ENCODE assay signal across 13 cellular contexts in genomic region chr1:43952731-43953350, GRCh38. TPM values are rescaled to one million over a fixed set of nuclear protein-coding genes. Genes with fewer than 3 reads are reported as not detected.
DNase-seq lines count a peak whose midpoint lies in the region; ATAC-seq and TF ChIP-seq lines count a peak whose summit lies in the region.
"Had no signal": no experiment of that assay in that cellular context is flagged by ENCODE, and none has a peak within 500 bp of the region (broad histone marks: within the 10 kb centered on the region; RNA-seq: fewer than 3 reads in every experiment).

No MANE protein-coding gene starts in this region.

- H3K4me2 ChIP-seq in Karpas-422 (ENCODE audit: low read depth, low read length, poor library complexity, severe bottlenecking), result peak overlapping the region; percentile 40

- DNase-seq in Karpas-422, result peak; percentile 83
- peak; percentile 95 for DNase-seq in NCI-H510A treated with DMSO at 0.1 percent for 48 hours (lab: John Stamatoyannopoulos, UW)
- DNase-seq in ecto neural progenitor cell (ENCODE audit: low spot score), result peak; percentile 75
- no peak for DNase-seq in psoas muscle
- DNase-seq in occipital lobe (lab: John Stamatoyannopoulos, UW), result no peak
- DNase-seq in RPMI8226, result no peak
- no peak for DNase-seq in osteocyte (ENCODE audit: extremely low spot score, unreplicated experiment)
- DNase-seq: immature natural killer cell; naive thymus-derived CD4-positive, alpha-beta T cell had no signal

- H3K27ac Mint-ChIP-seq in osteocyte (ENCODE audit: unreplicated experiment), result no peak overlapping the region
- H3K27ac Mint-ChIP-seq: activated T-helper 1 cell treated with anti-CD3 and anti-CD28 coated beads, Interleukin-12 subunit alpha, Interleukin-12 subunit beta, Interleukin-2, Interleukin-4 antibody, amounts not matched to agents 30 ng/mL and 10 ng/mL and 1 ng/mL, durations not matched to agents 14 hours and 24 hours and 36 hours; immature natural killer cell; naive thymus-derived CD4-positive, alpha-beta T cell had no signal

- H3K4me1 Mint-ChIP-seq in osteocyte (ENCODE audit: unreplicated experiment), result peaks cover 12% of the 10 kb centered on the region

- WGBS in psoas muscle, 3 donors, result 38 to 60% (median 45%) methylated on average over 8 of the region's 8 CpGs

- ATAC-seq in psoas muscle (no peak), GM18498 (IDR thresholded peaks at IDR 0.05; ENCODE audit: unreplicated experiment) (no peak)
- ATAC-seq: naive thymus-derived CD4-positive, alpha-beta T cell had no signal

- H3K9ac ChIP-seq in Karpas-422 (ENCODE audit: low read length), result peak overlapping the region; percentile 15

- H3K79me2 ChIP-seq in Karpas-422 (ENCODE audit: low read length), result peaks cover 45% of the 10 kb centered on the region

- H3K4me1 ChIP-seq in Karpas-422 (ENCODE audit: low read length) (peaks cover 26% of the 10 kb centered on the region), psoas muscle (peaks cover 72% of the 10 kb centered on the region)

- no peak overlapping the region for H2AFZ ChIP-seq in Karpas-422 (ENCODE audit: low read length)

- H3K27ac ChIP-seq in Karpas-422 (ENCODE audit: low read length) (peak overlapping the region; percentile 3; the same call in 1 of the 2 replicates), psoas muscle (peak overlapping the region; percentile 99)
- H3K27ac ChIP-seq: SJSA1 had no signal

- H3K4me3 ChIP-seq in Karpas-422 (ENCODE audit: low read length) (peak overlapping the region; percentile 4; the same call in 1 of the 2 replicates), psoas muscle (peak overlapping the region; percentile 27)
- H3K4me3 ChIP-seq: SJSA1 had no signal

- no peak for TF ChIP-seq CTCF in psoas muscle (IDR thresholded peaks at IDR 0.05)
- TF ChIP-seq CTCF in osteocyte (IDR thresholded peaks at IDR 0.05), result no peak

- no peaks in the 10 kb centered on the region for H3K9me3 Mint-ChIP-seq in osteocyte (ENCODE audit: unreplicated experiment)
- H3K9me3 Mint-ChIP-seq: activated T-helper 1 cell treated with anti-CD3 and anti-CD28 coated beads, Interleukin-12 subunit alpha, Interleukin-12 subunit beta, Interleukin-2, Interleukin-4 antibody, amounts not matched to agents 30 ng/mL and 10 ng/mL and 1 ng/mL, durations not matched to agents 14 hours and 24 hours and 36 hours; CD14-positive monocyte; immature natural killer cell; naive thymus-derived CD4-positive, alpha-beta T cell had no signal

- H3K27me3 ChIP-seq in Karpas-422 (ENCODE audit: low read length), result no peaks in the 10 kb centered on the region
- H3K27me3 ChIP-seq in psoas muscle (ENCODE audit: insufficient read depth in 3 of 3, low read length in 2 of 3), result no peaks in the 10 kb centered on the region
- H3K27me3 ChIP-seq: SJSA1 had no signal

- H3K36me3 Mint-ChIP-seq in osteocyte (ENCODE audit: unreplicated experiment), result peaks cover 13% of the 10 kb centered on the region

- no peaks in the 10 kb centered on the region for H3K9me2 ChIP-seq in Karpas-422 (replicated peaks; ENCODE audit: insufficient read depth, low read length)

- no peak overlapping the region for H3K4me3 Mint-ChIP-seq in osteocyte (ENCODE audit: unreplicated experiment)
- H3K4me3 Mint-ChIP-seq: activated T-helper 1 cell treated with anti-CD3 and anti-CD28 coated beads, Interleukin-12 subunit alpha, Interleukin-12 subunit beta, Interleukin-2, Interleukin-4 antibody, amounts not matched to agents 30 ng/mL and 10 ng/mL and 1 ng/mL, durations not matched to agents 14 hours and 24 hours and 36 hours; CD14-positive monocyte; immature natural killer cell had no signal

- intact Hi-C loops in psoas muscle (cut with DNase I), result no loop called here

- H3K36me3 ChIP-seq in Karpas-422 (ENCODE audit: insufficient read depth, low read length) (no peaks in the 10 kb centered on the region; the same call in 1 of the 2 replicates), psoas muscle (ENCODE audit: insufficient read depth in 1 of 2, low read depth in 1 of 2) (peaks cover 0 to 52% of the 10 kb centered on the region in 2 donors)

- no peaks in the 10 kb centered on the region for H4K20me1 ChIP-seq in Karpas-422 (ENCODE audit: insufficient read depth, low read depth, low read length)

- no peaks in the 10 kb centered on the region for H3K9me3 ChIP-seq in Karpas-422 (ENCODE audit: low read length)
- H3K9me3 ChIP-seq in psoas muscle, result no peaks in the 10 kb centered on the region
- H3K9me3 ChIP-seq: SJSA1 had no signal

- no peaks in the 10 kb centered on the region for H3K27me3 Mint-ChIP-seq in osteocyte (ENCODE audit: unreplicated experiment)
- H3K27me3 Mint-ChIP-seq: naive thymus-derived CD4-positive, alpha-beta T cell had no signal

RNA-seq across cellular contexts. Expression of gene IPO13, which starts 6.1 kb away (rescaled TPM):
- total RNA-seq in Karpas-422 (2014; rRNA removed; shearing (Covaris generic); ENCODE audit: low replicate concordance), result 19.8 and 23.3 TPM in 2 replicates
- total RNA-seq in psoas muscle, result 100 to 1,000 TPM in 3 of 4 donors, 10 to 100 TPM in 1; 92.4 to 140 (median 108) TPM
- 10 to 100 TPM; 26.8 to 93.0 (median 41.5) TPM for polyA plus RNA-seq in psoas muscle
- total RNA-seq in occipital lobe, result 13.7 TPM
- 37.6 and 40.8 TPM in 2 replicates for total RNA-seq in osteocyte

RNA-seq across cellular contexts. Expression of gene DPH2, which starts 17.0 kb away (rescaled TPM):
- 42.2 and 44.4 TPM in 2 replicates for total RNA-seq in Karpas-422 (2014; rRNA removed; shearing (Covaris generic); ENCODE audit: low replicate concordance)
- total RNA-seq in psoas muscle (10 to 100 TPM; 37.8 to 62.9 (median 44.3) TPM), occipital lobe (15.9 TPM), osteocyte (21.7 and 22.4 TPM in 2 replicates)
- 100 to 1,000 TPM in 1 of 3 donors, 10 to 100 TPM in 2; 53.7 to 123 (median 87.6) TPM for polyA plus RNA-seq in psoas muscle

RNA-seq across cellular contexts. Expression of gene ARTN, which starts 19.2 kb away (rescaled TPM):
- 1.0 TPM in 1 of 2 replicates, not detected in the other for total RNA-seq in Karpas-422 (2014; rRNA removed; shearing (Covaris generic); ENCODE audit: low replicate concordance)
- total RNA-seq in psoas muscle (under 1 TPM in 3 of 4 donors, not detected in 1; 0.42 to 0.79 (median 0.71) TPM), occipital lobe (0.62 TPM), osteocyte (0.81 and 1.1 TPM in 2 replicates)
- polyA plus RNA-seq in psoas muscle, result under 1 TPM; 0.05 to 0.44 (median 0.06) TPM
- total RNA-seq: SJSA1 had no signal
- polyA plus RNA-seq: CD14-positive monocyte; immature natural killer cell; naive thymus-derived CD4-positive, alpha-beta T cell had no signal

RNA-seq across cellular contexts. Expression of gene ATP6V0B, which starts 21.9 kb away (rescaled TPM):
- total RNA-seq in Karpas-422 (2014; rRNA removed; shearing (Covaris generic); ENCODE audit: low replicate concordance), result 386 and 447 TPM in 2 replicates
- total RNA-seq in psoas muscle (100 to 1,000 TPM in 3 of 4 donors, 10 to 100 TPM in 1; 87.9 to 133 (median 106) TPM), occipital lobe (183 TPM), osteocyte (128 and 130 TPM in 2 replicates)
- polyA plus RNA-seq in psoas muscle, result 100 to 1,000 TPM; 159 to 260 (median 236) TPM

RNA-seq across cellular contexts. Expression of gene B4GALT2, which starts 26.2 kb away (rescaled TPM):
- total RNA-seq in Karpas-422 (2014; rRNA removed; shearing (Covaris generic); ENCODE audit: low replicate concordance), result 42.9 and 68.7 TPM in 2 replicates
- 10 to 100 TPM; 33.5 to 54.9 (median 50.7) TPM for total RNA-seq in psoas muscle
- 10 to 100 TPM; 57.1 to 81.0 (median 60.2) TPM for polyA plus RNA-seq in psoas muscle
- 93.9 TPM for total RNA-seq in occipital lobe
- total RNA-seq in osteocyte, result 62.8 and 65.5 TPM in 2 replicates
- polyA plus RNA-seq: naive thymus-derived CD4-positive, alpha-beta T cell had no signal

Comparison
In these comparisons a context has a peak if more than half of its experiments do, and no peak if none do; other contexts are left out.
1. DNase-seq: peak in Karpas-422 (single experiment), NCI-H510A treated with DMSO at 0.1 percent for 48 hours (single experiment) and ecto neural progenitor cell (single experiment); none in psoas muscle (0 of 2), occipital lobe (single experiment), RPMI8226 (single experiment) and osteocyte (single experiment).